In the genomic region with DNA sequence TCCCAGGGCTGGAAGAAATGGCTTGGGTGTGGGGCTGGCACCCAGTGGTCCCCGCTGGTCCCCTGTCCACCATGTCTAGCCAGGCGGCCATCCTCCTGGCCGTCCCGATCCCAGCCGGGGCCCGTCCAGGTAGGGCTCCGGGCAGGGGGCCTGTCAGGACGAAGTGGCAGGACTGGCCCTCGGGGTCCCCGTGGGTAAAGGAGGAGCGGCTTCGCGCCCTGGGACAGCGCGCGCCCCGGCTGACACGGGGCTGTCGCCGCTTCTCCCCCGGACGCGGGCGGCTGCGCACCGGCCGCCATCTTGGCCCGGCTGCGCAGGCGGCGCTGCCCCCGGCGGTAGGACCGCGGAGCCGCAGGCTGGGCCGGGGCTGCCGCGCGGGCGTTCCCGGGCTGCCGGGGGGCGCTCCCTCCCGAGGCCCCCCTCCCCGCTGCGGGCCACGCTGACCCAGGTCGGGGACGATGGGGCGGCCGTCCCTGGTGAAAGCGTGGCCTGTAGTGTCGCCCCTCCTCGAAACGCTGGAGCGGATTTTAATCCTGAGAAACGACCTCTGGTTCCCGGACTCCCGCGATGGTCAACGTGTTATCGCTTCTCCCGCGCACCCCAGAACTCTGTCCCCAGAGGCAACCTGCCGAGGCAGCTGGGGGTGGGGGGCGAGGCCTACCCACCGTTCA, we compare ENCODE assay signal across 8 cellular contexts.
A peak's percentile ranks its signal among the peaks of the same experiment; 100 is the strongest.
DNase-seq lines count a peak whose midpoint lies in the region; FAIRE-seq and TF ChIP-seq lines count a peak whose summit lies in the region.

No MANE protein-coding gene starts in this region.

- H3K27me3 ChIP-seq in brain microvascular endothelial cell (replicated peaks) = no peaks in the 10 kb centered on the region

- in situ Hi-C loops in brain microvascular endothelial cell (cut with HindIII; ENCODE audit: low pct_ligation_motif_present, low sequenced_read_pairs) = no loop called here

- TF ChIP-seq POLR2A in GM12892 (IDR thresholded peaks at IDR 0.05; ENCODE audit: low read depth, low read length) = no peak

- intact Hi-C loops in kidney (cut with DNase I) = no loop called here

- H3K36me3 ChIP-seq in KOPT-K1 (ENCODE audit: insufficient read depth, low read length) (no peaks in the 10 kb centered on the region), brain microvascular endothelial cell (replicated peaks) (no peaks in the 10 kb centered on the region), kidney (ENCODE audit: control insufficient read depth in 1 of 2, insufficient read depth in 2 of 2, low read length in 2 of 2) (no peaks in the 10 kb centered on the region)

- H3K27ac ChIP-seq in KOPT-K1 (ENCODE audit: low read depth, low read length, poor library complexity, severe bottlenecking) (peak overlapping the region; percentile 72), brain microvascular endothelial cell (peak overlapping the region; percentile 16), kidney (ENCODE audit: low read depth in 2 of 2, low read length in 2 of 2) (peak overlapping the region; percentile 53 to 57)

- H3K9ac ChIP-seq in kidney (ENCODE audit: low read length in 2 of 2) = peak overlapping the region in 1 of 2 donors; percentile 61

- FAIRE-seq in kidney (lab: Jason Lieb, UNC) (no peak), GM12892 (lab: Jason Lieb, UNC) (no peak)

- DNase-seq in NCI-H146 (lab: John Stamatoyannopoulos, UW) = peak; percentile 52
- DNase-seq in NCI-H146 treated with DMSO at 0.1 percent for 48 hours (lab: John Stamatoyannopoulos, UW; ENCODE audit: unreplicated experiment) = no peak
- DNase-seq in brain microvascular endothelial cell = no peak
- DNase-seq in kidney = no peak
- peak; percentile 13 for DNase-seq in stimulated activated naive CD4-positive, alpha-beta T cell treated with Interleukin-2 at 50 U/mL for 16 hours (lab: John Stamatoyannopoulos, UW)
- DNase-seq in medulla oblongata (ENCODE audit: extremely low spot score) = no peak
- DNase-seq in GM12892 (ENCODE audit: insufficient read length) = no peak

- no peaks in the 10 kb centered on the region for H3K9me3 ChIP-seq in KOPT-K1 (ENCODE audit: insufficient read depth, low read length, poor library complexity, severe bottlenecking)
- H3K9me3 ChIP-seq in kidney (ENCODE audit: control insufficient read depth in 1 of 2, low read length in 2 of 2) = no peaks in the 10 kb centered on the region

- H3K4me3 ChIP-seq in brain microvascular endothelial cell (ENCODE audit: low read depth, low read length) (peak overlapping the region; percentile 55), kidney (ENCODE audit: low read length in 2 of 2) (peak overlapping the region; percentile 24 to 55)

- no peak for TF ChIP-seq CTCF in brain microvascular endothelial cell (IDR thresholded peaks at IDR 0.05; ENCODE audit: low read depth, low read length, missing control alignments)
- TF ChIP-seq CTCF in kidney (IDR thresholded peaks at IDR 0.05; ENCODE audit: borderline replicate concordance, extremely low read depth, insufficient read depth) = peak; percentile 21

- H3K4me1 ChIP-seq in kidney (ENCODE audit: control insufficient read depth in 1 of 2, insufficient read depth in 1 of 2, low read depth in 1 of 2, low read length in 2 of 2) = peaks cover 0 to 3% of the 10 kb centered on the region in 2 donors

Comparison
In these comparisons a context has a peak if more than half of its experiments do, and no peak if none do; other contexts are left out.
1. DNase-seq: peak in NCI-H146 (single experiment) and stimulated activated naive CD4-positive, alpha-beta T cell treated with Interleukin-2 at 50 U/mL for 16 hours (single experiment); none in NCI-H146 treated with DMSO at 0.1 percent for 48 hours (single experiment), brain microvascular endothelial cell (single experiment), kidney (single experiment), medulla oblongata (single experiment) and GM12892 (single experiment).
2. H3K27ac ChIP-seq: peak in every context shown above with its lines; median percentile 72 in KOPT-K1; 55 in kidney; 16 in brain microvascular endothelial cell.